In the genomic region with DNA sequence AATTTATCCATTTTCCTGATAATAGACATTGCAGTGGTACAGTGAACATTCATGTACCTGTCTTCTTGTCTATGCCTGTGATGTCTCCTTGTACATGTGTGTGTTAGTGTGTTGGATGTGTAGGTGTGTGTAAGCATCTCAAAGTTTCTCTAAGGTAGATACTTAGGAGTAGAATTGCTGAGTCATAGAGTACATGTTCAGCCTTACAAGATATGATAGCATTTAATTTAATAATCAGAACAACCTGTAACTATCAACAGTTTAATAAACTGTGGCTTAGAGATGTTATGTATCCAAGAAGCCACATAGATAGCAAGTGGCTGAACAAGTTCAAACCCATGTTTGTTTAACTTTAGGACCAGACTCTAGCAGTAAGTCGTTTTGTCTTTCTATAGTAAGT, we compare ENCODE assay signal across 24 cellular contexts.
"Had no signal": no experiment of that assay in that cellular context is flagged by ENCODE, and none has a peak within 500 bp of the region (broad histone marks: within the 10 kb centered on the region; RNA-seq: fewer than 3 reads in every experiment).

No MANE protein-coding gene starts in this region.

- H3K27ac Mint-ChIP-seq: activated T-helper 2 cell treated with anti-CD3 and anti-CD28 coated beads, Interferon-gamma antibody, Interleukin-2, Interleukin-4, amounts not matched to agents 10 μg/mL and 5 μg/mL and 100 μg/mL, durations not matched to agents 14 hours and 24 hours and 36 hours; dendritic cell treated with granulocyte-macrophage colony-stimulating factor and Interleukin-4, amounts not matched to agents 40 ng/mL and 50 ng/mL, for 4 days; T-helper 2 cell treated with Interferon-gamma antibody and Interleukin-4, amounts not matched to agents 5 μg/mL and 100 μg/mL, for 36 hours had no signal

- H3K9me3 Mint-ChIP-seq: activated T-cell treated with anti-CD3 and anti-CD28 coated beads, Interleukin-2, amount 50 U/mL, for 4 hours; activated T-helper 2 cell treated with anti-CD3 and anti-CD28 coated beads, Interferon-gamma antibody, Interleukin-2, Interleukin-4, amounts not matched to agents 10 μg/mL and 5 μg/mL and 100 μg/mL, durations not matched to agents 14 hours and 24 hours and 36 hours; dendritic cell treated with granulocyte-macrophage colony-stimulating factor and Interleukin-4, amounts not matched to agents 40 ng/mL and 50 ng/mL, for 4 days; T-helper 2 cell treated with Interferon-gamma antibody and Interleukin-4, amounts not matched to agents 5 μg/mL and 100 μg/mL, for 36 hours had no signal

- H3K4me2 ChIP-seq: smooth muscle cell had no signal

- H3K27ac ChIP-seq: brain microvascular endothelial cell, foreskin keratinocyte, lower lobe of right lung, thoracic aorta, upper lobe of left lung, WERI-Rb-1 had no signal

- DNase-seq: activated CD8-positive, alpha-beta memory T cell treated with anti-CD3 and anti-CD28 coated beads, Interleukin-2, amount 50 U/mL, for 48 hours; activated naive CD4-positive, alpha-beta T cell; activated T-cell treated with anti-CD3 and anti-CD28 coated beads, Interleukin-2, amount 50 U/mL, for 4 hours; aorta; brain microvascular endothelial cell; effector CD4-positive, alpha-beta T cell; foreskin keratinocyte; lower lobe of right lung; mesendoderm; mucosa of descending colon; posterior cingulate gyrus; stimulated activated CD4-positive, alpha-beta T cell treated with anti-CD3 and anti-CD28 coated beads, Interleukin-15, amount 100 ng/mL, for 24 hours; stimulated activated CD4-positive, alpha-beta T cell treated with anti-CD3 and anti-CD28 coated beads, Interleukin-2, amount 100 ng/mL, for 48 hours; stimulated activated CD8-positive, alpha-beta memory T cell treated with anti-CD3 and anti-CD28 coated beads, Interleukin-4, amount 100 ng/mL, for 48 hours; stimulated activated naive CD4-positive, alpha-beta T cell treated with Interleukin-2 at 50 U/mL for 16 hours; upper lobe of left lung had no signal

- H3K27me3 Mint-ChIP-seq: dendritic cell treated with granulocyte-macrophage colony-stimulating factor and Interleukin-4, amounts not matched to agents 40 ng/mL and 50 ng/mL, for 4 days had no signal

- H3K36me3 ChIP-seq: brain microvascular endothelial cell, lower lobe of right lung, thoracic aorta, upper lobe of left lung, WERI-Rb-1 had no signal

- ATAC-seq: activated T-cell treated with anti-CD3 and anti-CD28 coated beads, Interleukin-2, amount 50 U/mL, for 4 hours; foreskin keratinocyte; left lobe of liver; lower lobe of right lung; mucosa of descending colon; sciatic nerve had no signal

- H3K4me1 ChIP-seq: foreskin keratinocyte, lower lobe of right lung had no signal

- H3K27me3 ChIP-seq: brain microvascular endothelial cell, foreskin keratinocyte, upper lobe of left lung had no signal

- H3K4me3 Mint-ChIP-seq: activated T-cell treated with anti-CD3 and anti-CD28 coated beads, Interleukin-2, amount 50 U/mL, for 4 hours; dendritic cell treated with granulocyte-macrophage colony-stimulating factor and Interleukin-4, amounts not matched to agents 40 ng/mL and 50 ng/mL, for 4 days; T-helper 2 cell treated with Interferon-gamma antibody and Interleukin-4, amounts not matched to agents 5 μg/mL and 100 μg/mL, for 36 hours had no signal

- H3K4me3 ChIP-seq: lower lobe of right lung, mucosa of descending colon, smooth muscle cell, thoracic aorta, upper lobe of left lung had no signal

- H3K9me3 ChIP-seq: lower lobe of right lung, mucosa of descending colon, thoracic aorta, upper lobe of left lung had no signal
